In the genomic region with DNA sequence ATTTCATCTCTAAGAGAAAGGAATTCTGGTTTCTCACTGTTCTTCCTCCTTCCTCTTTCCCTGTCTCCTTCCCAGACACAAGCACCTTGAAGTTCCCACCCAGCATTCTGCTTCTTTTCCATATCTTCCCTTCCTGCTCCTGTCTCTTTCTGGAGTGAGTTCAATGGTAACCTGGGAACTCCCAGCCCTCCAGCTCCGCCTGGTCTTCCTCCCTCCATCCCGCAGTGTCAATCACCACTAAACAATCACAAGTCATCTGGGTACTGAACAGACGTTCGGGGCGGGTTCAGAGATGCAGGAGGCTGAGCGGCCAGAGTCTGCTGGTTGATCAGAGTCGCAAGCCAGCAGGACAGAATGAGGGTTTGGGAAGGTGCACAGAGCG, we compare ENCODE assay signal across 17 cellular contexts. TPM values are rescaled to one million over a fixed set of nuclear protein-coding genes. Genes with fewer than 3 reads are reported as not detected.
DNase-seq lines count a peak whose midpoint lies in the region; ATAC-seq, FAIRE-seq and TF ChIP-seq lines count a peak whose summit lies in the region.
"Had no signal": no experiment of that assay in that cellular context is flagged by ENCODE, and none has a peak within 500 bp of the region (broad histone marks: within the 10 kb centered on the region; RNA-seq: fewer than 3 reads in every experiment).

No MANE protein-coding gene starts in this region.

- H3K4me1 Mint-ChIP-seq in glutamatergic neuron (ENCODE audit: low read depth, unreplicated experiment) = peaks cover 19% of the 10 kb centered on the region

- peaks cover 21% of the 10 kb centered on the region for H3K27me3 Mint-ChIP-seq in glutamatergic neuron (ENCODE audit: unreplicated experiment)

- no peak for TF ChIP-seq POLR2A in GM12892 (IDR thresholded peaks at IDR 0.05; ENCODE audit: low read depth, low read length)
- no peak for TF ChIP-seq POLR2A in vagina (IDR thresholded peaks at IDR 0.05)

- DNase-seq in GM12892 (ENCODE audit: insufficient read length) = no peak
- peak; percentile 90 for DNase-seq in NCI-H69 (lab: John Stamatoyannopoulos, UW)
- peak; percentile 67 for DNase-seq in glutamatergic neuron
- DNase-seq in H4 (ENCODE audit: low spot score) = no peak
- DNase-seq in activated gamma-delta T cell (lab: John Stamatoyannopoulos, UW) = no peak
- no peak for DNase-seq in vagina (ENCODE audit: extremely low spot score in 2 of 2)
- DNase-seq: activated CD8-positive, alpha-beta memory T cell treated with anti-CD3 and anti-CD28 coated beads, Interleukin-2, amount 50 U/mL, for 4 hours; C1 segment of cervical spinal cord; effector CD8-positive, alpha-beta T cell; left cardiac atrium; NCI-H187 treated with DMSO at 0.1 percent for 48 hours; occipital lobe; stimulated activated naive CD4-positive, alpha-beta T cell had no signal

- H4K20me1 ChIP-seq in BLaER1 = no peaks in the 10 kb centered on the region

- H3K36me3 ChIP-seq in BLaER1 (no peaks in the 10 kb centered on the region), vagina (no peaks in the 10 kb centered on the region)
- H3K36me3 ChIP-seq: ascending aorta had no signal

- peaks cover 6% of the 10 kb centered on the region for H3K36me3 Mint-ChIP-seq in glutamatergic neuron (ENCODE audit: unreplicated experiment)

- peak; percentile 74 for FAIRE-seq in GM12892 (lab: Jason Lieb, UNC)
- FAIRE-seq: RCC 7860 had no signal

- H3K9me3 ChIP-seq in BLaER1 (no peaks in the 10 kb centered on the region), vagina (no peaks in the 10 kb centered on the region)
- H3K9me3 ChIP-seq: ascending aorta had no signal

- H3K4me3 ChIP-seq in BLaER1 (no peak overlapping the region), vagina (no peak overlapping the region)
- H3K4me3 ChIP-seq: ascending aorta had no signal

- peak overlapping the region; percentile 82 for H3K4me3 Mint-ChIP-seq in glutamatergic neuron (ENCODE audit: unreplicated experiment)

- no peak overlapping the region for H3K27ac ChIP-seq in BLaER1
- no peak overlapping the region for H3K27ac ChIP-seq in vagina
- H3K27ac ChIP-seq: ascending aorta had no signal

- H3K4me1 ChIP-seq in BLaER1 = peaks cover 22% of the 10 kb centered on the region
- peaks cover 15% of the 10 kb centered on the region for H3K4me1 ChIP-seq in vagina

- H3K4me2 ChIP-seq in BLaER1 = peak overlapping the region; percentile 22; the same call in 1 of the 2 replicates

- H3K9ac ChIP-seq in BLaER1 = no peak overlapping the region

- H3K9me3 Mint-ChIP-seq in glutamatergic neuron (ENCODE audit: unreplicated experiment) = peaks cover 16% of the 10 kb centered on the region

- intact Hi-C loops in vagina (cut with DNase I) = no loop called here

- H3K27ac Mint-ChIP-seq in glutamatergic neuron (ENCODE audit: unreplicated experiment) = peak overlapping the region; percentile 90

- no peak for TF ChIP-seq CTCF in glutamatergic neuron (IDR thresholded peaks at IDR 0.05; ENCODE audit: partially characterized antibody, unreplicated experiment)
- TF ChIP-seq CTCF in vagina (IDR thresholded peaks at IDR 0.05) = no peak

- no peak for ATAC-seq in HG03039 (IDR thresholded peaks at IDR 0.05; ENCODE audit: unreplicated experiment)
- ATAC-seq: left cardiac atrium had no signal

- H3K27me3 ChIP-seq in BLaER1 = peaks cover 73% of the 10 kb centered on the region
- no peaks in the 10 kb centered on the region for H3K27me3 ChIP-seq in vagina
- H3K27me3 ChIP-seq: ascending aorta had no signal

RNA-seq across cellular contexts. Expression of a gene that starts 7.7 kb away (rescaled TPM):
- not detected for polyA plus RNA-seq in GM12892 (2012; ENCODE audit: missing spikeins)
- total RNA-seq in glutamatergic neuron (ENCODE audit: unreplicated experiment) (47.3 TPM), vagina (not detected)
- not detected in 2 replicates for total RNA-seq in H4 (2014; rRNA removed; shearing (Covaris generic))
- total RNA-seq: ascending aorta had no signal

RNA-seq across cellular contexts. Expression of a gene that starts 21.7 kb away (rescaled TPM):
- polyA plus RNA-seq in GM12892 (2012; ENCODE audit: missing spikeins) = 56.6 TPM
- 3.5 TPM for total RNA-seq in glutamatergic neuron (ENCODE audit: unreplicated experiment)
- total RNA-seq in H4 (2014; rRNA removed; shearing (Covaris generic)) = 110 and 147 TPM in 2 replicates
- total RNA-seq in vagina = 61.9 TPM

RNA-seq across cellular contexts. Expression of a gene that starts 47.1 kb away (rescaled TPM):
- polyA plus RNA-seq in GM12892 (2012; ENCODE audit: missing spikeins) = not detected
- 0.34 TPM for total RNA-seq in glutamatergic neuron (ENCODE audit: unreplicated experiment)
- not detected in 2 replicates for total RNA-seq in H4 (2014; rRNA removed; shearing (Covaris generic))
- not detected for total RNA-seq in vagina
- total RNA-seq: left cardiac atrium had no signal

RNA-seq across cellular contexts. Expression of a gene that starts 57.6 kb away (rescaled TPM):
- 12.8 TPM for polyA plus RNA-seq in GM12892 (2012; ENCODE audit: missing spikeins)
- total RNA-seq in glutamatergic neuron (ENCODE audit: unreplicated experiment) (0.69 TPM), vagina (not detected)
- total RNA-seq in H4 (2014; rRNA removed; shearing (Covaris generic)) = not detected in 2 replicates
- total RNA-seq: ascending aorta had no signal

Comparison
In these comparisons a context has a peak if more than half of its experiments do, and no peak if none do; other contexts are left out.
1. DNase-seq: peak in NCI-H69 (single experiment) and glutamatergic neuron (single experiment); none in GM12892 (single experiment), H4 (single experiment), activated gamma-delta T cell (single experiment) and vagina (0 of 2).
2. RNA of a gene that starts 7.7 kb away (total RNA-seq): 47.3 TPM in glutamatergic neuron (single experiment); not detected in H4 and not detected in vagina (single experiment); every median in the first group is over 10 times any median in the second.
3. RNA of a gene that starts 21.7 kb away (total RNA-seq): 110 to 147 TPM in H4 and 61.9 TPM in vagina (single experiment); 3.5 TPM in glutamatergic neuron (single experiment); every median in the first group is over 10 times any median in the second.